8 cellular contexts compared by ENCODE assay signal in the genomic region with DNA sequence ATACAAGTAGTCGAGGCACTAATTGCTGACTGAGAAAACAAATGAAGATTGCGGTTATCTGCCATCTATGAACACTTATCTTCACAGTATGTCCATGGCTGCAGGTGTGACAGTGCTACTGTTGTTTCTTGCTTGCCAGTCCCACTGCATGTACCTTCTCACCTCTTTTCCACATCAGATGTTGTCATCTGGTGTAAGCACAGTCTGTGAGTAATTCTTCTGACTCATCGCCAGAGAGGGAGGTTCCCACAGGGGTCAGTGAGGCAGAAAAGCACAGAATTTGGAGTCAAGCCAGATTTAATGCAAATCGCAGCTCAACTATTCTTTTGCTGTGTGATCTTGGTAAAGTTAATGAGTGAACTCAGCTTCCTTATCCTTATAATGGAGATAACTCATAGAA.
DNase-seq lines count a peak whose midpoint lies in the region; ATAC-seq and TF ChIP-seq lines count a peak whose summit lies in the region.

No MANE protein-coding gene starts in this region.

- H3K79me2 ChIP-seq in MM.1S (ENCODE audit: low read length) = no peaks in the 10 kb centered on the region

- H3K27ac ChIP-seq in left ventricle myocardium inferior (replicated peaks) (no peak overlapping the region), MM.1S (ENCODE audit: low read length) (no peak overlapping the region)

- no peak overlapping the region for H3K4me3 ChIP-seq in fibroblast of the aortic adventitia (ENCODE audit: low read depth, low read length)
- no peak overlapping the region for H3K4me3 ChIP-seq in left ventricle myocardium inferior
- H3K4me3 ChIP-seq in MM.1S (ENCODE audit: low read length) = no peak overlapping the region

- no peak overlapping the region for H3K9ac ChIP-seq in MM.1S (ENCODE audit: low read length)

- no peak overlapping the region for H3K4me2 ChIP-seq in MM.1S (ENCODE audit: low read depth, low read length)

- H3K27me3 ChIP-seq in left ventricle myocardium inferior (ENCODE audit: low read depth) = no peaks in the 10 kb centered on the region
- no peaks in the 10 kb centered on the region for H3K27me3 ChIP-seq in MM.1S (replicated peaks; ENCODE audit: insufficient read depth, low read length)

- no peak overlapping the region for H2AFZ ChIP-seq in MM.1S (ENCODE audit: low read length)

- ATAC-seq in GM18870 (IDR thresholded peaks at IDR 0.05; ENCODE audit: unreplicated experiment) (peak; percentile 94), HG02970 (IDR thresholded peaks at IDR 0.05; ENCODE audit: low FRiP score, unreplicated experiment) (peak; percentile 94)

- no peaks in the 10 kb centered on the region for H3K9me2 ChIP-seq in MM.1S (replicated peaks; ENCODE audit: insufficient read depth, low read length)

- DNase-seq in COLO829 (ENCODE audit: low spot score) (peak; percentile 55), NCI-H446 treated with DMSO at 0.1 percent for 48 hours (lab: John Stamatoyannopoulos, UW) (peak; percentile 59), fibroblast of the aortic adventitia (ENCODE audit: low read depth) (peak; percentile 76), NCI-H1436 (lab: John Stamatoyannopoulos, UW) (no peak), left ventricle myocardium inferior (no peak), MM.1S (no peak)

- intact Hi-C loops in left ventricle myocardium inferior (cut with micrococcal nuclease) = no loop called here

- no peaks in the 10 kb centered on the region for H3K9me3 ChIP-seq in left ventricle myocardium inferior (replicated peaks)
- no peaks in the 10 kb centered on the region for H3K9me3 ChIP-seq in MM.1S (replicated peaks; ENCODE audit: insufficient read depth, low read length)

- H3K4me1 ChIP-seq in left ventricle myocardium inferior (no peaks in the 10 kb centered on the region), MM.1S (ENCODE audit: low read length) (peaks cover 26% of the 10 kb centered on the region)

- H4K20me1 ChIP-seq in MM.1S (ENCODE audit: insufficient read depth, low read length) = no peaks in the 10 kb centered on the region

- H3F3A ChIP-seq in MM.1S (ENCODE audit: insufficient read depth, low read length) = peaks cover 9% of the 10 kb centered on the region; the same call in 1 of the 2 replicates

- TF ChIP-seq CTCF in fibroblast of the aortic adventitia (IDR thresholded peaks at IDR 0.05; ENCODE audit: insufficient read depth, low read length) (no peak), left ventricle myocardium inferior (IDR thresholded peaks at IDR 0.05; ENCODE audit: borderline replicate concordance) (no peak), MM.1S (IDR thresholded peaks at IDR 0.05; ENCODE audit: low read length) (no peak)

- H3K36me3 ChIP-seq in left ventricle myocardium inferior (no peaks in the 10 kb centered on the region), MM.1S (replicated peaks; ENCODE audit: insufficient read depth, low read length) (no peaks in the 10 kb centered on the region)

Comparison
In these comparisons a context has a peak if more than half of its experiments do, and no peak if none do; other contexts are left out.
1. DNase-seq: peak in COLO829 (single experiment), NCI-H446 treated with DMSO at 0.1 percent for 48 hours (single experiment) and fibroblast of the aortic adventitia (single experiment); none in NCI-H1436 (single experiment), left ventricle myocardium inferior (single experiment) and MM.1S (single experiment).